2 cellular contexts compared by ENCODE assay signal in the genomic region with DNA sequence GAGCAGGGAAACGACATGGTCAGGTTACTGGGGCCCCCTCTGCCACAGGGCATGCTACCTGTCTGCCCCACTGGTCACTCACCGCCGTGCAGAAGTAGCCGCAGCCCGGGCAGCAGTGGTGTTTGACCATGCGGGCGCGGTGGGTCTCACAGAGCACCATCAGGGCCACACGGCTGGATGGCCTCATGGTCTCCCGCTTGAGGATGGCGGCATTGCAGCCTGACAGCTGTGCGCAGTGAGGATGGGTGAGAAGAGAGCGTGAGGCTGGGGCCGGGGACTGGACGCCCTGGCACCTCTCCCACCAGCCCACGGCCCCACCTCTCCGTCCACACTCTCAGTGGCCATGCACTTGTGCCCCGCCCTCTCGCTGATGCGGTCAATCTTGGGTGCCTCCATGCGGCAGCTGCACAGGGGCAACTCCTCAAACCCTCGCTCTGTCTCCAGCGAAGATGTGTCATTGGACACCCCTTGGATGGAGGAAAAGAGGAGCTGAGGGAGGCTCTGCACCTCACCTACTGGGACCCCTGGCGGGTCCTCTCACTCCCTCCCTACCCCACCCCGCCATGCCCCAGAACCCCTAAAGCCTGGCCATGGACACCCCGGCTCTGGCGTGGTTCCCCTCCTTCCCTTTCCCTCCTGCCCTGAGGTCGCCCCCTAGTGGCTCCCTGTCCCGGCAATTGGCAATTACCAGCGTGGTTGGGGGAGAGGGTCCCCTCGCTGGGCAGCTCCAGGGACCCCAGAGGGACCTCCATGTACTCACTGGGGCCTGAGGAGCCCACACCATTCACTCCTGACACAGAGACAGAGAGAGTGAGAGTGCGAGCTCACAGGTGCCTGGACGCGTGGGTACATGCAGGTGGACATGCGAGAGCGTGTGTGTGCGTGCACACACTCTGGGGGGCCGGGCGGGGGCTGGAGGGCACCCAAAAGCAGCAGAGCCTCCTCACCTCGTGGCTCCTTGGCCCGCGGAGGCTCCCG.
TF ChIP-seq lines count a peak whose summit lies in the region.

No MANE protein-coding gene starts in this region.

TF ChIP-seq in SK-N-SH treated with all-trans-retinoic acid at 6 μM for 48 hours, 23 proteins besides CTCF, POLR2A, EP300 and RAD21:
- TF ChIP-seq ZNF565 (CRISPR knock-in tag; conservative IDR thresholded peaks at IDR 0.05; ENCODE audit: low read depth) = no peak
- no peak for TF ChIP-seq ZFP3 (CRISPR knock-in tag; IDR thresholded peaks at IDR 0.05)
- no peak for TF ChIP-seq ARNTL (CRISPR knock-in tag; IDR thresholded peaks at IDR 0.05; ENCODE audit: borderline replicate concordance, low read depth)
- TF ChIP-seq, protein P1, sequence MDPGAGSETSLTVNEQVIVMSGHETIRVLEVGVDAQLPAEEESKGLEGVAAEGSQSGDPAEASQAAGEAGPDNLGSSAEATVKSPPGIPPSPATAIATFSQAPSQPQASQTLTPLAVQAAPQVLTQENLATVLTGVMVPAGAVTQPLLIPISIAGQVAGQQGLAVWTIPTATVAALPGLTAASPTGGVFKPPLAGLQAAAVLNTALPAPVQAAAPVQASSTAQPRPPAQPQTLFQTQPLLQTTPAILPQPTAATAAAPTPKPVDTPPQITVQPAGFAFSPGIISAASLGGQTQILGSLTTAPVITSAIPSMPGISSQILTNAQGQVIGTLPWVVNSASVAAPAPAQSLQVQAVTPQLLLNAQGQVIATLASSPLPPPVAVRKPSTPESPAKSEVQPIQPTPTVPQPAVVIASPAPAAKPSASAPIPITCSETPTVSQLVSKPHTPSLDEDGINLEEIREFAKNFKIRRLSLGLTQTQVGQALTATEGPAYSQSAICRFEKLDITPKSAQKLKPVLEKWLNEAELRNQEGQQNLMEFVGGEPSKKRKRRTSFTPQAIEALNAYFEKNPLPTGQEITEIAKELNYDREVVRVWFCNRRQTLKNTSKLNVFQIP (CRISPR knock-in tag; IDR thresholded peaks at IDR 0.05; ENCODE audit: borderline replicate concordance, low read depth) = no peak
- TF ChIP-seq, protein P2, sequence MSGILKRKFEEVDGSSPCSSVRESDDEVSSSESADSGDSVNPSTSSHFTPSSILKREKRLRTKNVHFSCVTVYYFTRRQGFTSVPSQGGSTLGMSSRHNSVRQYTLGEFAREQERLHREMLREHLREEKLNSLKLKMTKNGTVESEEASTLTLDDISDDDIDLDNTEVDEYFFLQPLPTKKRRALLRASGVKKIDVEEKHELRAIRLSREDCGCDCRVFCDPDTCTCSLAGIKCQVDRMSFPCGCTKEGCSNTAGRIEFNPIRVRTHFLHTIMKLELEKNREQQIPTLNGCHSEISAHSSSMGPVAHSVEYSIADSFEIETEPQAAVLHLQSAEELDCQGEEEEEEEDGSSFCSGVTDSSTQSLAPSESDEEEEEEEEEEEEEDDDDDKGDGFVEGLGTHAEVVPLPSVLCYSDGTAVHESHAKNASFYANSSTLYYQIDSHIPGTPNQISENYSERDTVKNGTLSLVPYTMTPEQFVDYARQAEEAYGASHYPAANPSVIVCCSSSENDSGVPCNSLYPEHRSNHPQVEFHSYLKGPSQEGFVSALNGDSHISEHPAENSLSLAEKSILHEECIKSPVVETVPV (CRISPR knock-in tag; IDR thresholded peaks at IDR 0.05) = no peak
- TF ChIP-seq ISL1 (CRISPR knock-in tag; IDR thresholded peaks at IDR 0.05) = no peak
- TF ChIP-seq PPARA (CRISPR knock-in tag; IDR thresholded peaks at IDR 0.05; ENCODE audit: borderline replicate concordance) = no peak
- TF ChIP-seq, protein P3, sequence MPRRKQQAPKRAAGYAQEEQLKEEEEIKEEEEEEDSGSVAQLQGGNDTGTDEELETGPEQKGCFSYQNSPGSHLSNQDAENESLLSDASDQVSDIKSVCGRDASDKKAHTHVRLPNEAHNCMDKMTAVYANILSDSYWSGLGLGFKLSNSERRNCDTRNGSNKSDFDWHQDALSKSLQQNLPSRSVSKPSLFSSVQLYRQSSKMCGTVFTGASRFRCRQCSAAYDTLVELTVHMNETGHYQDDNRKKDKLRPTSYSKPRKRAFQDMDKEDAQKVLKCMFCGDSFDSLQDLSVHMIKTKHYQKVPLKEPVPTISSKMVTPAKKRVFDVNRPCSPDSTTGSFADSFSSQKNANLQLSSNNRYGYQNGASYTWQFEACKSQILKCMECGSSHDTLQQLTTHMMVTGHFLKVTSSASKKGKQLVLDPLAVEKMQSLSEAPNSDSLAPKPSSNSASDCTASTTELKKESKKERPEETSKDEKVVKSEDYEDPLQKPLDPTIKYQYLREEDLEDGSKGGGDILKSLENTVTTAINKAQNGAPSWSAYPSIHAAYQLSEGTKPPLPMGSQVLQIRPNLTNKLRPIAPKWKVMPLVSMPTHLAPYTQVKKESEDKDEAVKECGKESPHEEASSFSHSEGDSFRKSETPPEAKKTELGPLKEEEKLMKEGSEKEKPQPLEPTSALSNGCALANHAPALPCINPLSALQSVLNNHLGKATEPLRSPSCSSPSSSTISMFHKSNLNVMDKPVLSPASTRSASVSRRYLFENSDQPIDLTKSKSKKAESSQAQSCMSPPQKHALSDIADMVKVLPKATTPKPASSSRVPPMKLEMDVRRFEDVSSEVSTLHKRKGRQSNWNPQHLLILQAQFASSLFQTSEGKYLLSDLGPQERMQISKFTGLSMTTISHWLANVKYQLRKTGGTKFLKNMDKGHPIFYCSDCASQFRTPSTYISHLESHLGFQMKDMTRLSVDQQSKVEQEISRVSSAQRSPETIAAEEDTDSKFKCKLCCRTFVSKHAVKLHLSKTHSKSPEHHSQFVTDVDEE (CRISPR knock-in tag; IDR thresholded peaks at IDR 0.05) = no peak

TF ChIP-seq in K562, 482 proteins besides CTCF, POLR2A, EP300 and RAD21 (continues in another document):
- TF ChIP-seq, protein P4, sequence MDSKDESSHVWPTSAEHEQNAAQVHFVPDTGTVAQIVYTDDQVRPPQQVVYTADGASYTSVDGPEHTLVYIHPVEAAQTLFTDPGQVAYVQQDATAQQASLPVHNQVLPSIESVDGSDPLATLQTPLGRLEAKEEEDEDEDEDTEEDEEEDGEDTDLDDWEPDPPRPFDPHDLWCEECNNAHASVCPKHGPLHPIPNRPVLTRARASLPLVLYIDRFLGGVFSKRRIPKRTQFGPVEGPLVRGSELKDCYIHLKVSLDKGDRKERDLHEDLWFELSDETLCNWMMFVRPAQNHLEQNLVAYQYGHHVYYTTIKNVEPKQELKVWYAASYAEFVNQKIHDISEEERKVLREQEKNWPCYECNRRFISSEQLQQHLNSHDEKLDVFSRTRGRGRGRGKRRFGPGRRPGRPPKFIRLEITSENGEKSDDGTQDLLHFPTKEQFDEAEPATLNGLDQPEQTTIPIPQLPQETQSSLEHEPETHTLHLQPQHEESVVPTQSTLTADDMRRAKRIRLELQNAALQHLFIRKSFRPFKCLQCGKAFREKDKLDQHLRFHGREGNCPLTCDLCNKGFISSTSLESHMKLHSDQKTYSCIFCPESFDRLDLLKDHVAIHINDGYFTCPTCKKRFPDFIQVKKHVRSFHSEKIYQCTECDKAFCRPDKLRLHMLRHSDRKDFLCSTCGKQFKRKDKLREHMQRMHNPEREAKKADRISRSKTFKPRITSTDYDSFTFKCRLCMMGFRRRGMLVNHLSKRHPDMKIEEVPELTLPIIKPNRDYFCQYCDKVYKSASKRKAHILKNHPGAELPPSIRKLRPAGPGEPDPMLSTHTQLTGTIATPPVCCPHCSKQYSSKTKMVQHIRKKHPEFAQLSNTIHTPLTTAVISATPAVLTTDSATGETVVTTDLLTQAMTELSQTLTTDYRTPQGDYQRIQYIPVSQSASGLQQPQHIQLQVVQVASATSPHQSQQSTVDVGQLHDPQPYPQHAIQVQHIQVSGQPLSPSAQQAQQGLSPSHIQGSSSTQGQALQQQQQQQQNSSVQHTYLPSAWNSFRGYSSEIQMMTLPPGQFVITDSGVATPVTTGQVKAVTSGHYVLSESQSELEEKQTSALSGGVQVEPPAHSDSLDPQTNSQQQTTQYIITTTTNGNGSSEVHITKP (IDR thresholded peaks at IDR 0.05; ENCODE audit: partially characterized antibody) = peak; percentile 81
- TF ChIP-seq CHD4 (IDR thresholded peaks at IDR 0.05; ENCODE audit: insufficient read depth, insufficient replicate concordance, low read depth, low read length, poor library complexity, severe bottlenecking) (no peak), SMC3 (conservative IDR thresholded peaks at IDR 0.05; ENCODE audit: insufficient read depth, low read depth, low read length) (peak; percentile 50), MAZ (CRISPR knock-in tag; conservative IDR thresholded peaks at IDR 0.05 in 1 of 2, IDR thresholded peaks at IDR 0.05 in 1 of 2) (no peak), ZKSCAN1 (IDR thresholded peaks at IDR 0.05; ENCODE audit: low read depth, low read length) (no peak), MCM2 (IDR thresholded peaks at IDR 0.05; ENCODE audit: low read depth) (no peak), TBP (optimal IDR thresholded peaks at IDR 0.05; ENCODE audit: low read depth, low read length) (peak; percentile 17), IRF2 (CRISPR knock-in tag; IDR thresholded peaks at IDR 0.05) (no peak), KLF16 (IDR thresholded peaks at IDR 0.05) (no peak), MYC (IDR thresholded peaks at IDR 0.05; ENCODE audit: low read depth, low read length) (0 out of 2 replicates have a peak, but pooled peaks have one; percentile 31), MYC (CRISPR knock-in tag; IDR thresholded peaks at IDR 0.05; ENCODE audit: borderline replicate concordance, low read depth) (no peak), KDM5B (IDR thresholded peaks at IDR 0.05; ENCODE audit: insufficient replicate concordance, low read depth, low read length) (no peak), KLF13 (tag; IDR thresholded peaks at IDR 0.05; ENCODE audit: borderline replicate concordance, low read depth) (no peak), POLR2G (IDR thresholded peaks at IDR 0.05; ENCODE audit: low read depth, low read length) (peak; percentile 27; the same call in 1 of the 2 replicates), XRCC4 (IDR thresholded peaks at IDR 0.05; ENCODE audit: extremely low read depth, insufficient read depth, insufficient read length) (no peak), TCFL5 (CRISPR knock-in tag; conservative IDR thresholded peaks at IDR 0.05) (no peak), RB1 (IDR thresholded peaks at IDR 0.05; ENCODE audit: low read depth) (0 out of 2 replicates have a peak, but pooled peaks have one; percentile 14), ZNF282 (CRISPR knock-in tag; IDR thresholded peaks at IDR 0.05) (0 out of 2 replicates have a peak, but pooled peaks have one; percentile 49), ZBTB7A (IDR thresholded peaks at IDR 0.05; ENCODE audit: borderline replicate concordance, control insufficient read depth, low read depth, low read length) (peak; percentile 92), SMAD1 (IDR thresholded peaks at IDR 0.05; ENCODE audit: low read depth, low read length, partially characterized antibody) (no peak), CBX8 (IDR thresholded peaks at IDR 0.05; ENCODE audit: borderline replicate concordance, extremely low read depth, low read depth, low read length, poor library complexity, severe bottlenecking) (no peak)
- TF ChIP-seq, protein P5, sequence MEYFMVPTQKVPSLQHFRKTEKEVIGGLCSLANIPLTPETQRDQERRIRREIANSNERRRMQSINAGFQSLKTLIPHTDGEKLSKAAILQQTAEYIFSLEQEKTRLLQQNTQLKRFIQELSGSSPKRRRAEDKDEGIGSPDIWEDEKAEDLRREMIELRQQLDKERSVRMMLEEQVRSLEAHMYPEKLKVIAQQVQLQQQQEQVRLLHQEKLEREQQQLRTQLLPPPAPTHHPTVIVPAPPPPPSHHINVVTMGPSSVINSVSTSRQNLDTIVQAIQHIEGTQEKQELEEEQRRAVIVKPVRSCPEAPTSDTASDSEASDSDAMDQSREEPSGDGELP (CRISPR knock-in tag; IDR thresholded peaks at IDR 0.05; ENCODE audit: borderline replicate concordance) = 0 out of 2 replicates have a peak, but pooled peaks have one; percentile 27
- TF ChIP-seq, protein P6, sequence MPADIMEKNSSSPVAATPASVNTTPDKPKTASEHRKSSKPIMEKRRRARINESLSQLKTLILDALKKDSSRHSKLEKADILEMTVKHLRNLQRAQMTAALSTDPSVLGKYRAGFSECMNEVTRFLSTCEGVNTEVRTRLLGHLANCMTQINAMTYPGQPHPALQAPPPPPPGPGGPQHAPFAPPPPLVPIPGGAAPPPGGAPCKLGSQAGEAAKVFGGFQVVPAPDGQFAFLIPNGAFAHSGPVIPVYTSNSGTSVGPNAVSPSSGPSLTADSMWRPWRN (IDR thresholded peaks at IDR 0.05; ENCODE audit: low read depth) = no peak
- TF ChIP-seq, protein P7, sequence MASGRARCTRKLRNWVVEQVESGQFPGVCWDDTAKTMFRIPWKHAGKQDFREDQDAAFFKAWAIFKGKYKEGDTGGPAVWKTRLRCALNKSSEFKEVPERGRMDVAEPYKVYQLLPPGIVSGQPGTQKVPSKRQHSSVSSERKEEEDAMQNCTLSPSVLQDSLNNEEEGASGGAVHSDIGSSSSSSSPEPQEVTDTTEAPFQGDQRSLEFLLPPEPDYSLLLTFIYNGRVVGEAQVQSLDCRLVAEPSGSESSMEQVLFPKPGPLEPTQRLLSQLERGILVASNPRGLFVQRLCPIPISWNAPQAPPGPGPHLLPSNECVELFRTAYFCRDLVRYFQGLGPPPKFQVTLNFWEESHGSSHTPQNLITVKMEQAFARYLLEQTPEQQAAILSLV (tag; IDR thresholded peaks at IDR 0.05) = no peak
- TF ChIP-seq, protein P8, sequence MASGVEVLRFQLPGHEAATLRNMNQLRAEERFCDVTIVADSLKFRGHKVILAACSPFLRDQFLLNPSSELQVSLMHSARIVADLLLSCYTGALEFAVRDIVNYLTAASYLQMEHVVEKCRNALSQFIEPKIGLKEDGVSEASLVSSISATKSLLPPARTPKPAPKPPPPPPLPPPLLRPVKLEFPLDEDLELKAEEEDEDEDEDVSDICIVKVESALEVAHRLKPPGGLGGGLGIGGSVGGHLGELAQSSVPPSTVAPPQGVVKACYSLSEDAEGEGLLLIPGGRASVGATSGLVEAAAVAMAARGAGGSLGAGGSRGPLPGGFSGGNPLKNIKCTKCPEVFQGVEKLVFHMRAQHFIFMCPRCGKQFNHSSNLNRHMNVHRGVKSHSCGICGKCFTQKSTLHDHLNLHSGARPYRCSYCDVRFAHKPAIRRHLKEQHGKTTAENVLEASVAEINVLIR (CRISPR knock-in tag; IDR thresholded peaks at IDR 0.05) = no peak
- TF ChIP-seq, protein P9, sequence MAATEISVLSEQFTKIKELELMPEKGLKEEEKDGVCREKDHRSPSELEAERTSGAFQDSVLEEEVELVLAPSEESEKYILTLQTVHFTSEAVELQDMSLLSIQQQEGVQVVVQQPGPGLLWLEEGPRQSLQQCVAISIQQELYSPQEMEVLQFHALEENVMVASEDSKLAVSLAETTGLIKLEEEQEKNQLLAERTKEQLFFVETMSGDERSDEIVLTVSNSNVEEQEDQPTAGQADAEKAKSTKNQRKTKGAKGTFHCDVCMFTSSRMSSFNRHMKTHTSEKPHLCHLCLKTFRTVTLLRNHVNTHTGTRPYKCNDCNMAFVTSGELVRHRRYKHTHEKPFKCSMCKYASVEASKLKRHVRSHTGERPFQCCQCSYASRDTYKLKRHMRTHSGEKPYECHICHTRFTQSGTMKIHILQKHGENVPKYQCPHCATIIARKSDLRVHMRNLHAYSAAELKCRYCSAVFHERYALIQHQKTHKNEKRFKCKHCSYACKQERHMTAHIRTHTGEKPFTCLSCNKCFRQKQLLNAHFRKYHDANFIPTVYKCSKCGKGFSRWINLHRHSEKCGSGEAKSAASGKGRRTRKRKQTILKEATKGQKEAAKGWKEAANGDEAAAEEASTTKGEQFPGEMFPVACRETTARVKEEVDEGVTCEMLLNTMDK (IDR thresholded peaks at IDR 0.05; ENCODE audit: borderline replicate concordance, insufficient read depth, low read depth, low read length, poor library complexity, severe bottlenecking) = peak; percentile 82
- TF ChIP-seq, protein P10, sequence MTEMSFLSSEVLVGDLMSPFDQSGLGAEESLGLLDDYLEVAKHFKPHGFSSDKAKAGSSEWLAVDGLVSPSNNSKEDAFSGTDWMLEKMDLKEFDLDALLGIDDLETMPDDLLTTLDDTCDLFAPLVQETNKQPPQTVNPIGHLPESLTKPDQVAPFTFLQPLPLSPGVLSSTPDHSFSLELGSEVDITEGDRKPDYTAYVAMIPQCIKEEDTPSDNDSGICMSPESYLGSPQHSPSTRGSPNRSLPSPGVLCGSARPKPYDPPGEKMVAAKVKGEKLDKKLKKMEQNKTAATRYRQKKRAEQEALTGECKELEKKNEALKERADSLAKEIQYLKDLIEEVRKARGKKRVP (CRISPR knock-in tag; IDR thresholded peaks at IDR 0.05) = no peak
